ENCODE assay signal across 21 cellular contexts in the genomic region with DNA sequence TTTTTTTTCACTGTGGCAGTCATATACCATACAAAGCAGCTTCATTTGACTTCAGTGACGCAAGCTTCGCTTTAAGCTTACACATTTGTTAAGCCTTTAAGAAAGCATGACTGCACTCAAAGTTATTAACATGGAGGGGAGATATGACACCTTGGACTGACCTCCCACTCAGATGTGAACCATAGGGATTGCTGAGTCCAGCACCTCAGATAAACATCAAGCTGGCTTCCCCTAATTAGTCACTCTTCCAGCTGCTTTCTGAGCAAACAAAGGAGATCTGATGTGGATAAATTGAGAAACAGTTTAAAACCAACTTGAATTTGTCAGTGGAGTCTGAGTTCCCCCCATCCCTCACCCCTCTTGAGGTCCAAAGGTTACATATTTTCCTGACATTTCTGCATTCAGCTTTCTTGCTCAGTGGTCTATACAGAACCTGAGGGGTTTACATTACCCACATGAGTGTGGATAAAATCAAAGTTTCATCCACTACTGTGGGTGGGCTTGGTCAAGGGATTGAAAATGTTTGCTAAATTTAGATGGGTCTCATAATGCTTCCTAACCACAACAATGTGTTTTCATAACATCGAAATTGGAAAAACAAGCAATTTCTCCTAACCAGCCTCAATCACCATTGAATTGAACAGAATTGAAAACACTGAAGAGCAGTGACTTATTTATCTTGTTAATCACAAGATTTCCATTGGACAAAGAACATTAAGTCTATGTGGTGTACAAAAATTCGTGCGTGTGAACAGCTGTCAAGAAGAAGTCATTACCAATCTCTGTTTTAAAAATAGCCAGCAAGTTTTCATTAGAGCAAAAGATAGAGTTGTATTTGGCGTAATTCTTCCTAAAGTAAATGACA.
A peak's percentile ranks its signal among the peaks of the same experiment; 100 is the strongest.
DNase-seq lines count a peak whose midpoint lies in the region; FAIRE-seq and TF ChIP-seq lines count a peak whose summit lies in the region.
"Had no signal": no experiment of that assay in that cellular context is flagged by ENCODE, and none has a peak within 500 bp of the region (broad histone marks: within the 10 kb centered on the region; RNA-seq: fewer than 3 reads in every experiment).

No MANE protein-coding gene starts in this region.

- no peak for TF ChIP-seq CTCF in retinal pigment epithelial cell (conservative IDR thresholded peaks at IDR 0.05; ENCODE audit: low read depth, low read length)

- no peaks in the 10 kb centered on the region for H3K27me3 ChIP-seq in SJSA1 (replicated peaks)
- H3K27me3 ChIP-seq: BLaER1 treated with 17β-estradiol and CSF1 and Interleukin-3, amounts not matched to agents 10 nM and 100 nM; gastrocnemius medialis; left lung had no signal

- H3K27ac ChIP-seq in SJSA1, result peak overlapping the region; percentile 87
- H3K27ac ChIP-seq: BLaER1 treated with 17β-estradiol and CSF1 and Interleukin-3, amounts not matched to agents 10 nM and 100 nM; gastrocnemius medialis; left lung had no signal

- peaks cover 23% of the 10 kb centered on the region for H3K4me1 ChIP-seq in SJSA1 (replicated peaks)
- H3K4me1 ChIP-seq: BLaER1 treated with 17β-estradiol and CSF1 and Interleukin-3, amounts not matched to agents 10 nM and 100 nM; gastrocnemius medialis; left lung had no signal

- no peak for TF ChIP-seq POLR2A in H54 (IDR thresholded peaks at IDR 0.05; ENCODE audit: low read depth, low read length)

- no peaks in the 10 kb centered on the region for H3K36me3 ChIP-seq in SJSA1
- H3K36me3 ChIP-seq: BLaER1 treated with 17β-estradiol and CSF1 and Interleukin-3, amounts not matched to agents 10 nM and 100 nM; gastrocnemius medialis; left lung had no signal

- DNase-seq in H54 (ENCODE audit: insufficient read length, low spot score), result no peak
- peak; percentile 83 to 98 for DNase-seq in SJSA1 (ENCODE audit: low read depth in 1 of 2, low spot score in 2 of 2)
- DNase-seq in fibroblast of peridontal ligament (ENCODE audit: extremely low read depth), result peak; percentile 68
- DNase-seq in retinal pigment epithelial cell (ENCODE audit: low read depth), result peak; percentile 94
- no peak for DNase-seq in GOT3 (lab: John Stamatoyannopoulos, UW)
- DNase-seq in T-helper 1 cell, result no peak
- DNase-seq in NCI-H187 (lab: John Stamatoyannopoulos, UW), result no peak
- DNase-seq: activated CD4-positive, alpha-beta T cell treated with anti-CD3 and anti-CD28 coated beads for 36 hours; DND-41; gastrocnemius medialis; left lung; NCI-H1930; NCI-H510A; OCI-M1; small intestine; stimulated activated CD4-positive, alpha-beta T cell treated with anti-CD3 and anti-CD28 coated beads, Interleukin-4, amount 100 ng/mL, for 4 hours; stimulated activated CD8-positive, alpha-beta memory T cell treated with anti-CD3 and anti-CD28 coated beads, Interleukin-4, amount 100 ng/mL, for 48 hours; T1000 had no signal

- FAIRE-seq in H54 (lab: Jason Lieb, UNC), result peak; percentile 68
- FAIRE-seq: endometrium, GM19239, small intestine had no signal

- H3K4me3 ChIP-seq in SJSA1 (no peak overlapping the region), retinal pigment epithelial cell (ENCODE audit: low read length) (no peak overlapping the region)
- H3K4me3 ChIP-seq: BLaER1 treated with 17β-estradiol and CSF1 and Interleukin-3, amounts not matched to agents 10 nM and 100 nM; gastrocnemius medialis; left lung had no signal

- H3K9me3 ChIP-seq in SJSA1 (replicated peaks), result no peaks in the 10 kb centered on the region
- H3K9me3 ChIP-seq: BLaER1 treated with 17β-estradiol and CSF1 and Interleukin-3, amounts not matched to agents 10 nM and 100 nM; gastrocnemius medialis had no signal

Comparison
In these comparisons a context has a peak if more than half of its experiments do, and no peak if none do; other contexts are left out.
1. DNase-seq: peak in SJSA1 (2 of 2), fibroblast of peridontal ligament (single experiment) and retinal pigment epithelial cell (single experiment); none in H54 (single experiment), GOT3 (single experiment), T-helper 1 cell (0 of 5) and NCI-H187 (0 of 2).